Comparison of ENCODE assay signal across 10 cellular contexts in the genomic region with DNA sequence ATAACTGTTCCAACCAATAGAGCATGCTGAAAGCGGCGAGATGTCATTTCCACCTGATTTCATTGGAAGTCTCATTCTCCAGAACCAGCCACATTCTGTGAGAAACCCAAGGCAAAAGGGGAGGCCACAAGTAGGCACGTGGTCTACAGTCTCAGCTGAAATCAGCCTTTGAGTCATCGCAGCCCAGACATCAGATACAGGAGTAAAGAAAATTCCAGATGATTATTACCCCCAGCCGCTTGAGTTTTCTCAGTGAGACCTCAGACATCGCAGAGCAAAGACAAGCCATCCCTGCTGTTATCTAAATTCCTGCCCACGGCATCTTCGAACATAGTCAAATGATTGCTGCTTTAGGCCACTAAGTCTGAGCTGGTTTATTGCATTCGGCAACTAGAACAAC. TPM values are rescaled to one million over a fixed set of nuclear protein-coding genes. Genes with fewer than 3 reads are reported as not detected.
DNase-seq lines count a peak whose midpoint lies in the region; ATAC-seq lines count a peak whose summit lies in the region.
"Had no signal": no experiment of that assay in that cellular context is flagged by ENCODE, and none has a peak within 500 bp of the region (broad histone marks: within the 10 kb centered on the region; RNA-seq: fewer than 3 reads in every experiment).

No MANE protein-coding gene starts in this region.

- H3K9me3 Mint-ChIP-seq in activated naive CD8-positive, alpha-beta T cell treated with anti-CD3 and anti-CD28 coated beads, Interleukin-2, amount 10 ng/mL, durations not matched to agents 7 days and 5 days = no peaks in the 10 kb centered on the region

- peak overlapping the region; percentile 26 for H3K27ac Mint-ChIP-seq in activated naive CD8-positive, alpha-beta T cell treated with anti-CD3 and anti-CD28 coated beads, Interleukin-2, amount 10 ng/mL, durations not matched to agents 7 days and 5 days

- peak; percentile 41 for DNase-seq in stimulated activated CD4-positive, alpha-beta T cell treated with anti-CD3 and anti-CD28 coated beads, Interleukin-4, amount 100 ng/mL, for 24 hours
- no peak for DNase-seq in stimulated activated CD4-positive, alpha-beta T cell treated with anti-CD3 and anti-CD28 coated beads, Interleukin-1b, Interleukin-23, amount 100 ng/mL, for 48 hours
- no peak for DNase-seq in activated naive CD8-positive, alpha-beta T cell treated with anti-CD3 and anti-CD28 coated beads, Interleukin-2, amount 10 ng/mL, durations not matched to agents 7 days and 5 days
- DNase-seq in iris pigment epithelial cell (ENCODE audit: low read depth) (peak; percentile 96), ACHN (no peak), epidermal melanocyte (ENCODE audit: insufficient read length, low spot score) (no peak), SKM-1 treated with dmso at 0.1 percent for 144 hours (lab: John Stamatoyannopoulos, UW; ENCODE audit: unreplicated experiment) (no peak)
- DNase-seq: foreskin keratinocyte, NCI-H2171 had no signal

- no peak for ATAC-seq in activated naive CD8-positive, alpha-beta T cell treated with anti-CD3 and anti-CD28 coated beads, Interleukin-2, amount 10 ng/mL, durations not matched to agents 7 days and 5 days (ENCODE audit: low read depth)
- ATAC-seq in GM18868 (IDR thresholded peaks at IDR 0.05; ENCODE audit: unreplicated experiment) = no peak
- ATAC-seq: foreskin keratinocyte had no signal

- peak overlapping the region; percentile 1 for H3K4me3 Mint-ChIP-seq in activated naive CD8-positive, alpha-beta T cell treated with anti-CD3 and anti-CD28 coated beads, Interleukin-2, amount 10 ng/mL, durations not matched to agents 7 days and 5 days

- peaks cover 56% of the 10 kb centered on the region for H3K4me1 Mint-ChIP-seq in activated naive CD8-positive, alpha-beta T cell treated with anti-CD3 and anti-CD28 coated beads, Interleukin-2, amount 10 ng/mL, durations not matched to agents 7 days and 5 days

- POLR2A ChIA-PET in activated naive CD8-positive, alpha-beta T cell treated with anti-CD3 and anti-CD28 coated beads, Interleukin-2, amount 10 ng/mL, durations not matched to agents 7 days and 5 days (lab: Charles Lee) = interaction anchor here (0.6 kb wide), 1 partner anchor 253 kb away, joined by 3 read pairs; no protein-coding TSS in a partner anchor

- in situ Hi-C loops in ACHN (cut with HindIII; ENCODE audit: low pct_ligation_motif_present, low pct_unique_long_range_greater_than_20kb, low sequenced_read_pairs) = no loop called here

- H3K36me3 Mint-ChIP-seq in activated naive CD8-positive, alpha-beta T cell treated with anti-CD3 and anti-CD28 coated beads, Interleukin-2, amount 10 ng/mL, durations not matched to agents 7 days and 5 days = peaks cover 33% of the 10 kb centered on the region

- no peaks in the 10 kb centered on the region for H3K27me3 Mint-ChIP-seq in activated naive CD8-positive, alpha-beta T cell treated with anti-CD3 and anti-CD28 coated beads, Interleukin-2, amount 10 ng/mL, durations not matched to agents 7 days and 5 days

RNA-seq across cellular contexts. Expression of gene STAT3, which starts 23.1 kb away (rescaled TPM):
- 100 to 1,000 TPM; 128 to 131 TPM for total RNA-seq in activated naive CD8-positive, alpha-beta T cell treated with anti-CD3 and anti-CD28 coated beads, Interleukin-2, amount 10 ng/mL, durations not matched to agents 7 days and 5 days

RNA-seq across cellular contexts. Expression of gene CAVIN1, which starts 57.9 kb away (rescaled TPM):
- total RNA-seq in activated naive CD8-positive, alpha-beta T cell treated with anti-CD3 and anti-CD28 coated beads, Interleukin-2, amount 10 ng/mL, durations not matched to agents 7 days and 5 days = 1 to 10 TPM; 5.1 to 5.3 TPM

Comparison
In these comparisons a context has a peak if more than half of its experiments do, and no peak if none do; other contexts are left out.
1. DNase-seq: peak in stimulated activated CD4-positive, alpha-beta T cell treated with anti-CD3 and anti-CD28 coated beads, Interleukin-4, amount 100 ng/mL, for 24 hours (single experiment) and iris pigment epithelial cell (single experiment); none in stimulated activated CD4-positive, alpha-beta T cell treated with anti-CD3 and anti-CD28 coated beads, Interleukin-1b, Interleukin-23, amount 100 ng/mL, for 48 hours (single experiment), activated naive CD8-positive, alpha-beta T cell treated with anti-CD3 and anti-CD28 coated beads, Interleukin-2, amount 10 ng/mL, durations not matched to agents 7 days and 5 days (single experiment), ACHN (single experiment), epidermal melanocyte (single experiment) and SKM-1 treated with dmso at 0.1 percent for 144 hours (single experiment).